In genomic region chr13:84460989-84461388, GRCh38 we compare ENCODE assay signal across 29 cellular contexts.
DNase-seq lines count a peak whose midpoint lies in the region; ATAC-seq, FAIRE-seq and TF ChIP-seq lines count a peak whose summit lies in the region.
"Had no signal": no experiment of that assay in that cellular context is flagged by ENCODE, and none has a peak within 500 bp of the region (broad histone marks: within the 10 kb centered on the region; RNA-seq: fewer than 3 reads in every experiment).

No MANE protein-coding gene starts in this region.

- TF ChIP-seq CTCF in GM12878 (IDR thresholded peaks at IDR 0.05 in 2 of 3, conservative IDR thresholded peaks at IDR 0.05 in 1 of 3; ENCODE audit: control insufficient read depth in 2 of 3, extremely low read depth in 1 of 3, insufficient read depth in 1 of 3, low read depth in 3 of 3, low read length in 3 of 3): no peak

- no peak overlapping the region for H3K4me2 ChIP-seq in GM12878 (ENCODE audit: control insufficient read depth, insufficient read depth)
- H3K4me2 ChIP-seq: A549; BLaER1; BLaER1 treated with 17β-estradiol and CSF1 and Interleukin-3, amounts not matched to agents 10 nM and 100 nM had no signal

- RAD21 ChIA-PET in GM12878 (lab: Charles Lee; ENCODE audit: unreplicated experiment): interaction anchor here (1.0 to 1.8 kb wide), 4 partner anchors 21 to 37 kb away, joined by 3 to 5 read pairs (median 4); no protein-coding TSS in a partner anchor

- H3K4me3 ChIP-seq in GM12878: no peak overlapping the region
- H3K4me3 ChIP-seq: A549; BLaER1; BLaER1 treated with 17β-estradiol and CSF1 and Interleukin-3, amounts not matched to agents 10 nM and 100 nM had no signal

- CTCF ChIA-PET in GM12878 (lab: Yijun Ruan, JAX): interaction anchor here (0.5 to 1.9 kb wide), 4 partner anchors 25 to 114 kb away, joined by 3 to 9 read pairs (median 3); no protein-coding TSS in a partner anchor

- SMC1A ChIA-PET in GM12878 (lab: Charles Lee; ENCODE audit: uncharacterized antibody, unreplicated experiment): interaction anchor here (1.2 to 2.2 kb wide), 5 partner anchors 13 to 114 kb away, joined by 3 to 6 read pairs (median 5); no protein-coding TSS in a partner anchor

- H3K9ac ChIP-seq in GM12878 (ENCODE audit: control insufficient read depth, insufficient read depth, low read length): no peak overlapping the region
- H3K9ac ChIP-seq: BLaER1; BLaER1 treated with 17β-estradiol and CSF1 and Interleukin-3, amounts not matched to agents 10 nM and 100 nM had no signal

- intact Hi-C loops in GM12878 (cut with micrococcal nuclease; ENCODE audit: unreplicated experiment): no loop called here

- no peaks in the 10 kb centered on the region for H4K20me1 ChIP-seq in GM12878 (ENCODE audit: control insufficient read depth, insufficient read depth)
- H4K20me1 ChIP-seq: BLaER1; BLaER1 treated with 17β-estradiol and CSF1 and Interleukin-3, amounts not matched to agents 10 nM and 100 nM had no signal

- no peak for TF ChIP-seq RAD21 in GM12878 (IDR thresholded peaks at IDR 0.05; ENCODE audit: insufficient read depth, low read depth, low read length)

- no peaks in the 10 kb centered on the region for H3K27me3 ChIP-seq in GM12878 (replicated peaks in 1 of 2; ENCODE audit: control insufficient read depth in 2 of 2, insufficient read depth in 2 of 2, low read length in 1 of 2)
- H3K27me3 ChIP-seq: BE2C; BLaER1; BLaER1 treated with 17β-estradiol and CSF1 and Interleukin-3, amounts not matched to agents 10 nM and 100 nM had no signal

- ATAC-seq in GM12878: peak; percentile 72
- ATAC-seq: A549; CD8-positive, alpha-beta T cell had no signal

- FAIRE-seq in GM12878 (lab: Jason Lieb, UNC): no peak
- FAIRE-seq: A204.1, A549, D721Med had no signal

- no peak for TF ChIP-seq EP300 in GM12878 (IDR thresholded peaks at IDR 0.05; ENCODE audit: borderline replicate concordance in 1 of 2, control insufficient read depth in 1 of 2, low read depth in 2 of 2, low read length in 2 of 2)

- BruUV-seq in GM12878 (replicated peaks; lab: Mats Ljungman, UMichigan): no TSS peak

- H3K36me3 ChIP-seq in GM12878 (ENCODE audit: control insufficient read depth in 2 of 2, insufficient read depth in 2 of 2, low read length in 1 of 2): no peaks in the 10 kb centered on the region
- H3K36me3 ChIP-seq: BE2C; BLaER1; BLaER1 treated with 17β-estradiol and CSF1 and Interleukin-3, amounts not matched to agents 10 nM and 100 nM had no signal

- no peak for TF ChIP-seq POLR2A in GM12878 (IDR thresholded peaks at IDR 0.05; ENCODE audit: low read depth, low read length)

- H3K4me1 ChIP-seq in GM12878 (ENCODE audit: control insufficient read depth, insufficient read depth, low read length): no peaks in the 10 kb centered on the region
- H3K4me1 ChIP-seq: A549; BE2C; BLaER1; BLaER1 treated with 17β-estradiol and CSF1 and Interleukin-3, amounts not matched to agents 10 nM and 100 nM; Caco-2 had no signal

- H3K79me2 ChIP-seq in GM12878 (ENCODE audit: control insufficient read depth, insufficient read depth, low read length): no peaks in the 10 kb centered on the region

- DNase-seq in GM12878 (ENCODE audit: low read depth, low spot score) (no peak), A172 (ENCODE audit: low spot score) (no peak)
- DNase-seq: 8988T; ACHN; AML-193; BE2C; C1 segment of cervical spinal cord; Caco-2; Calu3; CD4-positive, alpha-beta memory T cell; CD4-positive, alpha-beta T cell; CD4-positive, CD25-positive, alpha-beta regulatory T cell; CD8-positive, alpha-beta memory T cell; CD8-positive, alpha-beta T cell; COR-L47; DMS 273 treated with DMSO at 0.1 percent for 48 hours; DMS153; DMS53; DMS79; DMS79 treated with DMSO at 0.1 percent for 48 hours; DND-41; EL had no signal

- no peak overlapping the region for H2AFZ ChIP-seq in GM12878 (ENCODE audit: control insufficient read depth, low read depth, low read length)

- POLR2A ChIA-PET in GM12878 (lab: Charles Lee): no interaction called here

- H3K27ac ChIP-seq in GM12878 (ENCODE audit: control insufficient read depth, insufficient read depth): no peak overlapping the region
- H3K27ac ChIP-seq: 22Rv1; A549; BLaER1; BLaER1 treated with 17β-estradiol and CSF1 and Interleukin-3, amounts not matched to agents 10 nM and 100 nM; C4-2B had no signal

- in situ Hi-C loops in GM12878 (cut with MboI): no loop called here

- no peaks in the 10 kb centered on the region for H3K9me3 ChIP-seq in GM12878 (replicated peaks; ENCODE audit: control insufficient read depth, insufficient read depth, low read length)
- H3K9me3 ChIP-seq: A549; BE2C; BLaER1; BLaER1 treated with 17β-estradiol and CSF1 and Interleukin-3, amounts not matched to agents 10 nM and 100 nM; Caco-2 had no signal

TF ChIP-seq in GM12878, 131 proteins besides CTCF, POLR2A, EP300 and RAD21:
- TF ChIP-seq ATF7 (IDR thresholded peaks at IDR 0.05; ENCODE audit: low read depth) (0 out of 2 replicates have a peak, but pooled peaks have one; percentile 8), RELB (IDR thresholded peaks at IDR 0.05; ENCODE audit: low read depth) (peak; percentile 21; the same call in 1 of the 2 replicates), SKIL (IDR thresholded peaks at IDR 0.05; ENCODE audit: low read depth, poor library complexity, severe bottlenecking) (no peak), MTA2 (IDR thresholded peaks at IDR 0.05; ENCODE audit: low read depth) (peak; percentile 69), RAD51 (IDR thresholded peaks at IDR 0.05) (no peak), ZNF384 (IDR thresholded peaks at IDR 0.05; ENCODE audit: borderline replicate concordance, low read depth, low read length) (no peak), DPF2 (IDR thresholded peaks at IDR 0.05) (0 out of 2 replicates have a peak, but pooled peaks have one; percentile 31), MEF2B (IDR thresholded peaks at IDR 0.05; ENCODE audit: partially characterized antibody, poor library complexity, severe bottlenecking) (peak; percentile 9)
